In genomic region chr19:36120092-36120983, GRCh38 we compare ENCODE assay signal across 1 cellular context.
TF ChIP-seq lines count a peak whose summit lies in the region.

No MANE protein-coding gene starts in this region.

TF ChIP-seq in HepG2, 621 proteins besides CTCF, POLR2A, EP300 and RAD21 (continued from another document and continues in another):
- TF ChIP-seq TIGD3 (CRISPR knock-in tag; IDR thresholded peaks at IDR 0.05; ENCODE audit: borderline replicate concordance) (no peak), FLYWCH1 (CRISPR knock-in tag; IDR thresholded peaks at IDR 0.05) (no peak), ZNF800 (CRISPR knock-in tag; IDR thresholded peaks at IDR 0.05) (0 out of 2 replicates have a peak, but pooled peaks have one; percentile 49), GLI4 (CRISPR knock-in tag; IDR thresholded peaks at IDR 0.05; ENCODE audit: borderline replicate concordance) (no peak), ZC3H4 (CRISPR knock-in tag; IDR thresholded peaks at IDR 0.05; ENCODE audit: borderline replicate concordance) (no peak), NFRKB (IDR thresholded peaks at IDR 0.05) (no peak), HHEX (CRISPR knock-in tag; IDR thresholded peaks at IDR 0.05) (peak; percentile 51; the same call in 1 of the 2 replicates), ZMYM4 (CRISPR knock-in tag; IDR thresholded peaks at IDR 0.05) (peak; percentile 73), DMAP1 (CRISPR knock-in tag; IDR thresholded peaks at IDR 0.05) (peak; percentile 91), SMARCE1 (IDR thresholded peaks at IDR 0.05; ENCODE audit: borderline replicate concordance) (no peak), SSRP1 (CRISPR knock-in tag; IDR thresholded peaks at IDR 0.05) (no peak), ZNF503 (CRISPR knock-in tag; IDR thresholded peaks at IDR 0.05) (peak; percentile 63; the same call in 1 of the 2 replicates), SOX6 (IDR thresholded peaks at IDR 0.05) (no peak), SOX6 (CRISPR knock-in tag; IDR thresholded peaks at IDR 0.05) (peak; percentile 98), PPARG (CRISPR knock-in tag; conservative IDR thresholded peaks at IDR 0.05) (peak; percentile 55; the same call in 1 of the 2 replicates), ZNF44 (CRISPR knock-in tag; IDR thresholded peaks at IDR 0.05) (no peak), SAFB2 (CRISPR knock-in tag; IDR thresholded peaks at IDR 0.05; ENCODE audit: borderline replicate concordance, low read depth) (0 out of 2 replicates have a peak, but pooled peaks have one; percentile 15), ZBTB14 (CRISPR knock-in tag; IDR thresholded peaks at IDR 0.05) (no peak), SMC3 (IDR thresholded peaks at IDR 0.05; ENCODE audit: low read length) (peak; percentile 15; the same call in 1 of the 2 replicates), ZNF660 (CRISPR knock-in tag; IDR thresholded peaks at IDR 0.05; ENCODE audit: borderline replicate concordance, low read depth) (no peak), ZMAT5 (CRISPR knock-in tag; IDR thresholded peaks at IDR 0.05; ENCODE audit: borderline replicate concordance, low read depth) (no peak), THAP8 (CRISPR knock-in tag; IDR thresholded peaks at IDR 0.05; ENCODE audit: borderline replicate concordance) (no peak), YEATS4 (CRISPR knock-in tag; IDR thresholded peaks at IDR 0.05; ENCODE audit: borderline replicate concordance) (peak; percentile 90), DBP (CRISPR knock-in tag; IDR thresholded peaks at IDR 0.05; ENCODE audit: not compliant biosample characterization) (no peak), HDAC1 (CRISPR knock-in tag; IDR thresholded peaks at IDR 0.05) (peak; percentile 97), ZNF709 (CRISPR knock-in tag; IDR thresholded peaks at IDR 0.05) (0 out of 2 replicates have a peak, but pooled peaks have one; percentile 34), PHF8 (CRISPR knock-in tag; IDR thresholded peaks at IDR 0.05) (peak; percentile 68), CHCHD3 (CRISPR knock-in tag; IDR thresholded peaks at IDR 0.05) (no peak), XBP1 (CRISPR knock-in tag; IDR thresholded peaks at IDR 0.05) (no peak), ATRX (CRISPR knock-in tag; IDR thresholded peaks at IDR 0.05; ENCODE audit: borderline replicate concordance) (no peak), ZNF451 (CRISPR knock-in tag; IDR thresholded peaks at IDR 0.05) (no peak), KLF13 (CRISPR knock-in tag; IDR thresholded peaks at IDR 0.05) (no peak), NR2F2 (IDR thresholded peaks at IDR 0.05; ENCODE audit: borderline replicate concordance, low read depth) (peak; percentile 61; the same call in 1 of the 2 replicates), SMARCC2 (IDR thresholded peaks at IDR 0.05) (no peak), KLF15 (CRISPR knock-in tag; IDR thresholded peaks at IDR 0.05; ENCODE audit: borderline replicate concordance) (no peak; the same call in 1 of the 2 replicates), ATM (IDR thresholded peaks at IDR 0.05; ENCODE audit: borderline replicate concordance) (no peak), SKI (IDR thresholded peaks at IDR 0.05; ENCODE audit: partially characterized antibody) (peak; percentile 62), MTF1 (CRISPR knock-in tag; IDR thresholded peaks at IDR 0.05) (no peak), GATAD2A (CRISPR knock-in tag; IDR thresholded peaks at IDR 0.05) (peak; percentile 88), ISX (CRISPR knock-in tag; conservative IDR thresholded peaks at IDR 0.05) (no peak), THYN1 (CRISPR knock-in tag; IDR thresholded peaks at IDR 0.05; ENCODE audit: borderline replicate concordance, low read depth) (no peak), ZGPAT (CRISPR knock-in tag; IDR thresholded peaks at IDR 0.05) (peak; percentile 90), JARID2 (CRISPR knock-in tag; IDR thresholded peaks at IDR 0.05; ENCODE audit: insufficient replicate concordance) (no peak), DMTF1 (CRISPR knock-in tag; IDR thresholded peaks at IDR 0.05) (no peak), FOXO4 (CRISPR knock-in tag; conservative IDR thresholded peaks at IDR 0.05) (no peak), SNAPC2 (CRISPR knock-in tag; IDR thresholded peaks at IDR 0.05) (peak; percentile 75; the same call in 1 of the 2 replicates), TBX2 (CRISPR knock-in tag; IDR thresholded peaks at IDR 0.05; ENCODE audit: borderline replicate concordance) (peak; percentile 89), ZBTB42 (CRISPR knock-in tag; IDR thresholded peaks at IDR 0.05) (no peak), ZNF335 (CRISPR knock-in tag; IDR thresholded peaks at IDR 0.05) (peak; percentile 79; the same call in 1 of the 2 replicates), KDM2A (CRISPR knock-in tag; IDR thresholded peaks at IDR 0.05; ENCODE audit: borderline replicate concordance, low read depth) (peak; percentile 44; the same call in 1 of the 2 replicates), ATF7 (IDR thresholded peaks at IDR 0.05) (no peak), ATF7 (CRISPR knock-in tag; IDR thresholded peaks at IDR 0.05) (0 out of 2 replicates have a peak, but pooled peaks have one; percentile 38), ZNF619 (CRISPR knock-in tag; IDR thresholded peaks at IDR 0.05) (no peak), NFYC (CRISPR knock-in tag; IDR thresholded peaks at IDR 0.05) (peak; percentile 76), ZNF703 (CRISPR knock-in tag; IDR thresholded peaks at IDR 0.05; ENCODE audit: borderline replicate concordance) (no peak), AGO2 (optimal IDR thresholded peaks at IDR 0.05; ENCODE audit: low read depth, low read length) (peak; percentile 61), GPN1 (CRISPR knock-in tag; IDR thresholded peaks at IDR 0.05; ENCODE audit: borderline replicate concordance) (no peak), DNMT3B (CRISPR knock-in tag; conservative IDR thresholded peaks at IDR 0.05) (peak; percentile 85), CENPT (CRISPR knock-in tag; IDR thresholded peaks at IDR 0.05; ENCODE audit: low read depth) (0 out of 2 replicates have a peak, but pooled peaks have one; percentile 22), SNRNP70 (IDR thresholded peaks at IDR 0.05; ENCODE audit: low read depth, low read length) (no peak), ZNF782 (CRISPR knock-in tag; IDR thresholded peaks at IDR 0.05; ENCODE audit: borderline replicate concordance) (no peak; the same call in 1 of the 2 replicates), MXD3 (CRISPR knock-in tag; IDR thresholded peaks at IDR 0.05) (peak; percentile 12; the same call in 1 of the 2 replicates), MAX (IDR thresholded peaks at IDR 0.05) (peak; percentile 86)
